ENCODE assay signal across 16 cellular contexts in the genomic region with DNA sequence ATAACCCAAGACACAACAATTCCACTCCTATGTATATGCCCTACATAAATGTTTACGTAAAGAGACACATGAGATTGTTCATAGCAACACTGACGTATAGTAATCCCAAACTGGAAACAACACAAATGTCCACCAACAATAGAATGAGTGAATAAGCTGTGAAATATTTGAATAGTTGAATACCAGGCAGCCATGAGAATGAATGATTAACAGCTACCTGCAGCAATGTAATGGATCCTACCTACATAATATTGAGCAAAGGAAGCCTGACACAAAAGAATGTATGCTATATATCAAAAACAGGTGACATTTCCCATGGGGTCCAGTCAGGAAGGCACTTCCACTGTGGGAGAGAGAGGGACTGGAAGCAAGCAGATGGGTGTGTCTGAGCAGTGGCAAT.
"Had no signal": no experiment of that assay in that cellular context is flagged by ENCODE, and none has a peak within 500 bp of the region (broad histone marks: within the 10 kb centered on the region; RNA-seq: fewer than 3 reads in every experiment).

No MANE protein-coding gene starts in this region.

- H3K27ac ChIP-seq: colonic mucosa, hepatocyte, parathyroid adenoma, psoas muscle had no signal

- DNase-seq: caudate nucleus; colonic mucosa; dermis blood vessel endothelial cell; endodermal cell; foreskin melanocyte; head of caudate nucleus; kidney; midbrain; nephron progenitor cell; psoas muscle; stimulated activated CD4-positive, alpha-beta T cell treated with anti-CD3 and anti-CD28 coated beads, Interleukin-2, amount 100 ng/mL, for 48 hours; stimulated activated naive CD4-positive, alpha-beta T cell treated with Interleukin-2 at 50 U/mL for 16 hours had no signal

- FAIRE-seq: endothelial cell of umbilical vein, kidney, urothelium cell line had no signal
